1 cellular context compared by ENCODE assay signal in the genomic region with DNA sequence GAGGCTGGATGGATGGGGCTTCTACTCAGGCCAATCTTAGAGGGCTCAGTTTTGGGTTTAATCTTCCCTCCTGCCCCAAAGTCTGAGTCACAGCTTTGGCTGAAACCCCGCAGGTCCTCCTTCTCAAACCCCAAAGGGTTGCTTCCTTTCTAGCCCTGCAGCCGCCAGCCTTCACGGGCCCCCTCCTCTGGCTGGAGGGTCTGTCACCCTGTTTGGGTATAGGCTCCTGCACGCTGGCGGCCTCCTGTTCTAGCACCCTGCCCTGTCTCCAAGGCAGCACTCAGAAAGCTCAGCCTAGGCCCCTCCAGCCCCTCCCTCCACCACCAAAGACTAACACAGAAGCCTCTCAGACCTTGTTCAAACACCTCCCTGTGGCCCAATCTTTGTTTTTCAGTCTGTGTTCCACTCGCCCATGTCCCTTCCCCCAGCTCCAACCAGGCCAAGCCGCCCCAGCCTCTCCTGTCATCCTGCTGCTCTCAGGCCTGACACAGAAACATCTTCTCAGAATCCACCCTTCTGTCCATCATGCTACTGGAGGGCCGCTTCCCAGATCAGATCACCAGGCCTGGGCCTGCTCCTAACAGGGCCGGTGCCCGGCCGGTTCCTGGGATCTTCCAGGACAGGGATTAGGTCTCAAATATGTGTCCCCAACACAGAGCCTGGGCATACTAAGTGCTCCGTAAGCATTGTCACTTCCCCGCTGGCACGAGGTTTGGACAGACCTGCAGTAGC.
TF ChIP-seq lines count a peak whose summit lies in the region.

No MANE protein-coding gene starts in this region.

TF ChIP-seq in H1, 55 proteins besides CTCF, POLR2A, EP300 and RAD21:
- TF ChIP-seq FOSL1 (IDR thresholded peaks at IDR 0.05; ENCODE audit: insufficient read depth, low read depth, low read length) (no peak), SIX5 (IDR thresholded peaks at IDR 0.05; ENCODE audit: low read depth, low read length) (no peak), SP1 (IDR thresholded peaks at IDR 0.05; ENCODE audit: low read depth, low read length) (no peak), CEBPB (IDR thresholded peaks at IDR 0.05; ENCODE audit: low read depth, low read length) (no peak), MAX (IDR thresholded peaks at IDR 0.05) (no peak), HDAC2 (IDR thresholded peaks at IDR 0.05; ENCODE audit: borderline replicate concordance in 1 of 2, low read depth in 2 of 2, low read length in 2 of 2) (no peak), SIRT6 (IDR thresholded peaks at IDR 0.05; ENCODE audit: low read length) (no peak), POU5F1 (IDR thresholded peaks at IDR 0.05; ENCODE audit: low read depth, low read length) (no peak), JUN (IDR thresholded peaks at IDR 0.05; ENCODE audit: low read depth, low read length) (no peak), TEAD4 (IDR thresholded peaks at IDR 0.05; ENCODE audit: low read depth, low read length) (no peak), SAP30 (IDR thresholded peaks at IDR 0.05; ENCODE audit: insufficient read depth, insufficient replicate concordance, low read length) (no peak), GABPA (IDR thresholded peaks at IDR 0.05; ENCODE audit: borderline replicate concordance, insufficient read depth, low read length) (no peak), E2F6 (IDR thresholded peaks at IDR 0.05) (no peak), EGR1 (IDR thresholded peaks at IDR 0.05; ENCODE audit: borderline replicate concordance, low read depth, low read length) (no peak), BRCA1 (IDR thresholded peaks at IDR 0.05; ENCODE audit: low read depth, low read length) (no peak), MAFK (IDR thresholded peaks at IDR 0.05; ENCODE audit: low read depth, low read length) (no peak), CBX5 (IDR thresholded peaks at IDR 0.05; ENCODE audit: low read depth, low read length) (no peak), SP2 (IDR thresholded peaks at IDR 0.05; ENCODE audit: low read length) (no peak), USF2 (IDR thresholded peaks at IDR 0.05; ENCODE audit: low read length) (no peak), RFX5 (IDR thresholded peaks at IDR 0.05; ENCODE audit: borderline replicate concordance, low read depth, low read length) (no peak)
